In the genomic region with DNA sequence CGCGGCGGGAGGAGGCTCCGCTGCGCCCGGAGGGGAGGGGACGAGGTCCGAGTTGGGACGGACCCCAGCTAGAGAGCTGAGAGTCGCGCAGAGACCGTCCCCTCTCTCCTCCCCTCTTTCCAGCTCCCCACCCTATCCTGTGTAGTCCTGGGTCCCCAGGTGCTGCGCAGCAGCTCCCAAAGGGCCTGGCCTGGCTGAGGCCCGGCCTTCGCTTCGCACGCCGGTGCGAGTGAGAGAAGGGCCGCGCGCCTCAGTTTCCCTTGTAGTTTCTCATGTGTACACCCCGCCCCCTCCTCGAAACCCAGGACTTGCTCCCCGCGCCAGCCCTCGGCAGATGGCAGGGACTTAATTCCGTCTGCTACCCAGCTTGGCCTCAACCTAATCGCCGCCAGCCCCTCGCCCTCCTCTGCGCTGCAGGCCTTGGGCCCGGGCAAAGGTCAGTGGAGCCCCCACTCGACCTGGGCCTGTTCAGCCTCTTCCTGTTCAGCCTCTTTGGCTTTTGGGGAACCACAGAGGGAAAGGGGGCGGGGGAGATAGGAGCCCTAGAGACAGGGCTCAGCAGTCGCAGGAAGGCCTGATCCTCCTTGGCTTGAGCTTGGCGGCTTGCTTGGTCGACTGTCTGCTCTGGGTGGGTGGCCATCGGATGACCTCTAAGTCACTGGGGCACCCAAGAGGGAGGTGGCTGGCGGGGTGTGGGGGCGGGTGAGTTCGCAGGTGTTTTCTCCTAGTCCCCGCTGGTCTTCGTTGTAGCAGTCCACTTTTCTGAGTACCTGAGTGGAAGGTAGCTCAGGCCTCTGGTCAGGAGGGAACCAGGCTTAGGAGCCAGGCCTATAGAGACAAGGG, we compare ENCODE assay signal across 8 cellular contexts. TPM values are rescaled to one million over a fixed set of nuclear protein-coding genes. Genes with fewer than 3 reads are reported as not detected.
DNase-seq lines count a peak whose midpoint lies in the region; ATAC-seq and TF ChIP-seq lines count a peak whose summit lies in the region.

No MANE protein-coding gene starts in this region.

- no peaks in the 10 kb centered on the region for H3K27me3 ChIP-seq in BJ (ENCODE audit: control insufficient read depth, insufficient read depth, low read length)
- H3K27me3 ChIP-seq in body of pancreas = no peaks in the 10 kb centered on the region

- TF ChIP-seq CTCF in BJ (IDR thresholded peaks at IDR 0.05; ENCODE audit: insufficient read depth, low read depth, low read length) (no peak), body of pancreas (IDR thresholded peaks at IDR 0.05) (no peak)

- H3K9me3 Mint-ChIP-seq in immature natural killer cell = no peaks in the 10 kb centered on the region

- H3K4me3 ChIP-seq in BJ (ENCODE audit: low read depth, low read length) = peak overlapping the region; percentile 92
- peak overlapping the region; percentile 91 for H3K4me3 ChIP-seq in body of pancreas

- H3K27me3 Mint-ChIP-seq in immature natural killer cell (ENCODE audit: low read depth in 3 of 3) = peaks cover 19 to 22% (median 20%) of the 10 kb centered on the region in 3 donors

- H3K36me3 ChIP-seq in BJ (ENCODE audit: control insufficient read depth, insufficient read depth, low read length) = peaks cover 20% of the 10 kb centered on the region
- peaks cover 8 to 16% of the 10 kb centered on the region in 2 donors for H3K36me3 ChIP-seq in body of pancreas (replicated peaks in 1 of 2; ENCODE audit: insufficient read depth in 1 of 2, low read depth in 2 of 2)

- peaks cover 27% of the 10 kb centered on the region for H3K4me1 ChIP-seq in body of pancreas

- DNase-seq in BJ (ENCODE audit: low read depth) (no peak), GM19238 (ENCODE audit: insufficient read length, low spot score) (peak; percentile 46), RKO (ENCODE audit: low spot score) (peak; percentile 46), body of pancreas (peak in 3 of 4 donors; percentile 34 to 58 (median 34)), immature natural killer cell (peak in 1 of 3 donors; percentile 31), NCI-H2107 (lab: John Stamatoyannopoulos, UW) (no peak)
- peak; percentile 27 for DNase-seq in stimulated activated CD4-positive, alpha-beta T cell treated with anti-CD3 and anti-CD28 coated beads, Interleukin-4, amount 100 ng/mL, for 24 hours

- peak overlapping the region; percentile 63 to 93 (median 90) for H3K27ac Mint-ChIP-seq in immature natural killer cell

- CTCF ChIA-PET in BJ (lab: Yijun Ruan, JAX) = interaction anchor here (0.7 to 2.3 kb wide), 4 partner anchors 10 to 58 kb away, joined by 3 to 14 read pairs (median 5); no protein-coding TSS in a partner anchor

- ATAC-seq in body of pancreas = no peak
- no peak for ATAC-seq in GM18909 (IDR thresholded peaks at IDR 0.05; ENCODE audit: poor library complexity, unreplicated experiment)

- no peak for TF ChIP-seq POLR2A in body of pancreas (IDR thresholded peaks at IDR 0.05)

- WGBS in body of pancreas, 2 donors = 2 to 11% methylated on average over 5 to 44 of the region's 44 CpGs

- H3K27ac ChIP-seq in body of pancreas = peak overlapping the region; percentile 94 to 99 (median 98)

- intact Hi-C loops in body of pancreas (cut with DNase I) = no loop called here

- H3K4me3 Mint-ChIP-seq in immature natural killer cell = peak overlapping the region; percentile 93 to 99 (median 94)

- no peaks in the 10 kb centered on the region for H3K9me3 ChIP-seq in body of pancreas

- H3K36me3 Mint-ChIP-seq in immature natural killer cell = peaks cover 2 to 5% (median 3%) of the 10 kb centered on the region in 3 donors

- POLR2A ChIA-PET in BJ (lab: Charles Lee) = interaction anchor here (0.5 to 0.6 kb wide), 2 partner anchors 44 to 118 kb away, joined by 3 to 11 read pairs; a partner anchor contains a TSS

- peaks cover 36 to 38% of the 10 kb centered on the region in 2 donors for H3K4me1 Mint-ChIP-seq in immature natural killer cell

RNA-seq across cellular contexts. Expression of a gene that starts 1.0 kb away (rescaled TPM):
- 12.5 and 19.8 TPM in 2 replicates for polyA plus RNA-seq in BJ (2011; rRNA removed)
- polyA minus RNA-seq in BJ (2011; rRNA and poly(A)+ RNA removed) = 31.4 and 41.8 TPM in 2 replicates
- 10 to 100 TPM; 15.0 to 24.4 TPM for total RNA-seq in body of pancreas
- 1 to 10 TPM in 2 of 3 donors, under 1 TPM in 1; 0.11 to 1.8 (median 1.5) TPM for polyA plus RNA-seq in immature natural killer cell

RNA-seq across cellular contexts. Expression of a gene that starts 28.6 kb away (rescaled TPM):
- 199 and 255 TPM in 2 replicates for polyA plus RNA-seq in BJ (2011; rRNA removed)
- polyA minus RNA-seq in BJ (2011; rRNA and poly(A)+ RNA removed) = 111 and 153 TPM in 2 replicates
- total RNA-seq in body of pancreas = 10 to 100 TPM; 70.2 to 73.4 TPM
- polyA plus RNA-seq in immature natural killer cell = 100 to 1,000 TPM; 246 to 364 (median 282) TPM

RNA-seq across cellular contexts. Expression of a gene that starts 44.1 kb away (rescaled TPM):
- polyA plus RNA-seq in BJ (2011; rRNA removed) = 71.5 and 98.2 TPM in 2 replicates
- polyA minus RNA-seq in BJ (2011; rRNA and poly(A)+ RNA removed) = 82.1 and 133 TPM in 2 replicates
- 10 to 100 TPM; 39.6 to 40.2 TPM for total RNA-seq in body of pancreas
- 10 to 100 TPM; 35.1 to 65.7 (median 57.9) TPM for polyA plus RNA-seq in immature natural killer cell

Comparison
In these comparisons a context has a peak if more than half of its experiments do, and no peak if none do; other contexts are left out.
1. DNase-seq: peak in GM19238 (single experiment), RKO (single experiment), body of pancreas (3 of 4) and stimulated activated CD4-positive, alpha-beta T cell treated with anti-CD3 and anti-CD28 coated beads, Interleukin-4, amount 100 ng/mL, for 24 hours (single experiment); none in BJ (single experiment) and NCI-H2107 (single experiment).